Comparison of ENCODE assay signal across 9 cellular contexts in the genomic region with DNA sequence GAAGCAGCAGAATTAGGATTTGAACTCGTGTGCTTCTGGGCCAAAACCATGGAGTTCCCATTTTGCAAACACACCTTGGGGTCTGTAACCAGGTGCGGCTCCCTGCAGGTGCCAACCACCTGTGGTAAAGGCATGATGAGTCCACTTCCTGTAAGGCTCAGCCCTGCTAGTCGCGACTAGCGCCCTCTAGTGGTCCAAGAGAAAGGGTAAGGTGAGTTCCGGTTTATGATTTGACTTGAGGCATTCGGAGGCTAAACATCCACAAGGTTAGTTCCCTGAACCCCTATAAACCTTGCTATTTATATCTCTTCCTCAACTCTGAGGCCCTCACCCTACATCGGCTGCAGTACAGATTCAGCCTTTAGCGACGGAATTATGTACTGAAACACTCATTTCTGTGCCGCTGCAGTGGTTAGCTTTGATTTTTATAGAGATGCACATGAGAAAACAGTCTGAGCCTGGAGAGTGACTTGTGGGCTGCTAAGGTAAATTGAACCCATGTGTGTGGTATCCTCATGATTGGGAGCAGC.
DNase-seq lines count a peak whose midpoint lies in the region; ATAC-seq lines count a peak whose summit lies in the region.
"Had no signal": no experiment of that assay in that cellular context is flagged by ENCODE, and none has a peak within 500 bp of the region (broad histone marks: within the 10 kb centered on the region; RNA-seq: fewer than 3 reads in every experiment).

No MANE protein-coding gene starts in this region.

- intact Hi-C loops in cardiac septum (cut with DNase I), result loop anchor here (5.0 to 10.0 kb wide), 2 partner anchors 51 to 173 kb away; a partner anchor contains a TSS

- DNase-seq in COLO829 (ENCODE audit: low spot score) (peak; percentile 56), OCI-M1 (lab: John Stamatoyannopoulos, UW) (peak; percentile 67), cardiac septum (ENCODE audit: low spot score) (peak; percentile 79), midbrain (lab: John Stamatoyannopoulos, UW) (no peak)
- peak; percentile 47 to 50 for DNase-seq in activated T-helper 1 cell treated with anti-CD3 and anti-CD28 coated beads, Interleukin-2, amount 50 U/mL, for 16 hours (ENCODE audit: low read depth in 1 of 2, low spot score in 1 of 2)
- DNase-seq in stimulated activated CD4-positive, alpha-beta T cell treated with anti-CD3 and anti-CD28 coated beads, Interleukin-12 subunit alpha, Interleukin-12 subunit beta, amount 100 ng/mL, for 48 hours (ENCODE audit: low read depth in 2 of 3, low spot score in 1 of 3), result peak; percentile 34 to 60 (median 51)
- DNase-seq: activated B cell treated with CpG ODN at 0.5 μM for 24 hours had no signal

- peak; percentile 94 for ATAC-seq in GM19395 (IDR thresholded peaks at IDR 0.05; ENCODE audit: unreplicated experiment)
- ATAC-seq in HG03439 (IDR thresholded peaks at IDR 0.05; ENCODE audit: unreplicated experiment), result peak; percentile 97
